ENCODE assay signal across 17 cellular contexts in genomic region chr20:15031546-15032351, GRCh38.
DNase-seq lines count a peak whose midpoint lies in the region; ATAC-seq, FAIRE-seq and TF ChIP-seq lines count a peak whose summit lies in the region.
"Had no signal": no experiment of that assay in that cellular context is flagged by ENCODE, and none has a peak within 500 bp of the region (broad histone marks: within the 10 kb centered on the region; RNA-seq: fewer than 3 reads in every experiment).

No MANE protein-coding gene starts in this region.

- no peak overlapping the region for H3K4me2 ChIP-seq in GM23338
- H3K4me2 ChIP-seq: A549 had no signal

- intact Hi-C loops in kidney (cut with DNase I), result no loop called here
- intact Hi-C loops in upper lobe of right lung (cut with DNase I), result no loop called here
- intact Hi-C loops in breast epithelium (cut with DNase I; ENCODE audit: low total_unique reads), result no loop called here

- TF ChIP-seq CTCF in GM23338 (conservative IDR thresholded peaks at IDR 0.05; ENCODE audit: low read depth in 2 of 2) (no peak), kidney (IDR thresholded peaks at IDR 0.05; ENCODE audit: borderline replicate concordance, extremely low read depth, insufficient read depth) (no peak), upper lobe of right lung (IDR thresholded peaks at IDR 0.05) (no peak), brain microvascular endothelial cell (IDR thresholded peaks at IDR 0.05; ENCODE audit: low read depth, low read length, missing control alignments) (no peak), breast epithelium (IDR thresholded peaks at IDR 0.05) (no peak)

- peaks cover 1% of the 10 kb centered on the region for H3K27me3 Mint-ChIP-seq in GM23338 (ENCODE audit: insufficient read depth, low read depth, poor library complexity)
- H3K27me3 Mint-ChIP-seq: CD4-positive, alpha-beta memory T cell had no signal

- no peaks in the 10 kb centered on the region for H3K79me2 ChIP-seq in GM23338 (replicated peaks; ENCODE audit: insufficient read depth)

- H3K9me3 ChIP-seq in kidney (ENCODE audit: control insufficient read depth in 1 of 2, low read length in 2 of 2) (no peaks in the 10 kb centered on the region), upper lobe of right lung (no peaks in the 10 kb centered on the region), breast epithelium (no peaks in the 10 kb centered on the region)
- H3K9me3 ChIP-seq: A549, BE2C had no signal

- no peak overlapping the region for H3K9ac ChIP-seq in kidney (ENCODE audit: low read length in 2 of 2)

- H3K27ac Mint-ChIP-seq in GM23338, result no peak overlapping the region
- H3K27ac Mint-ChIP-seq: CD4-positive, alpha-beta memory T cell had no signal

- H3K27ac ChIP-seq in GM23338 (ENCODE audit: low read depth) (no peak overlapping the region), kidney (ENCODE audit: low read depth in 2 of 2, low read length in 2 of 2) (no peak overlapping the region), upper lobe of right lung (no peak overlapping the region), brain microvascular endothelial cell (no peak overlapping the region), breast epithelium (no peak overlapping the region)
- H3K27ac ChIP-seq: A549, C4-2B, HL-60 had no signal

- ATAC-seq in GM23338 (no peak), upper lobe of right lung (peak; percentile 53)
- ATAC-seq: A549 had no signal

- no peak overlapping the region for H3K4me3 Mint-ChIP-seq in GM23338
- H3K4me3 Mint-ChIP-seq: CD4-positive, alpha-beta memory T cell had no signal

- TF ChIP-seq POLR2A in breast epithelium (IDR thresholded peaks at IDR 0.05), result no peak

- FAIRE-seq in kidney (lab: Jason Lieb, UNC), result no peak
- FAIRE-seq: A549, D721Med, GM19239, H1 had no signal

- H3K9me3 Mint-ChIP-seq in GM23338, result no peaks in the 10 kb centered on the region

- H3K36me3 Mint-ChIP-seq in GM23338 (ENCODE audit: low read depth), result no peaks in the 10 kb centered on the region
- H3K36me3 Mint-ChIP-seq: CD4-positive, alpha-beta memory T cell had no signal

- H4K20me1 ChIP-seq in GM23338 (replicated peaks; ENCODE audit: insufficient read depth), result no peaks in the 10 kb centered on the region

- no peak overlapping the region for H3K4me3 ChIP-seq in GM23338
- no peak overlapping the region for H3K4me3 ChIP-seq in H7 (ENCODE audit: insufficient read depth, low read depth, low read length)
- H3K4me3 ChIP-seq in kidney (ENCODE audit: low read length in 2 of 2), result no peak overlapping the region
- H3K4me3 ChIP-seq in upper lobe of right lung, result no peak overlapping the region
- no peak overlapping the region for H3K4me3 ChIP-seq in brain microvascular endothelial cell (ENCODE audit: low read depth, low read length)
- H3K4me3 ChIP-seq in breast epithelium, result no peak overlapping the region
- H3K4me3 ChIP-seq: A549 had no signal

- DNase-seq in GM23338 (ENCODE audit: low spot score) (no peak), H7 (peak; percentile 16), kidney (peak; percentile 70), upper lobe of right lung (no peak), brain microvascular endothelial cell (no peak), breast epithelium (ENCODE audit: low spot score in 2 of 2) (no peak)
- DNase-seq: BE2C; CD4-positive, alpha-beta memory T cell; DMS153; DMS79 treated with DMSO at 0.1 percent for 48 hours; GDM1 had no signal

- H3F3A ChIP-seq in GM23338 (replicated peaks; ENCODE audit: low read depth), result no peaks in the 10 kb centered on the region

- H2AFZ ChIP-seq in GM23338, result peak overlapping the region; percentile 69

- 0 out of 2 replicates have a peak, but pooled peaks cover 12% of the 10 kb centered on the region for H3K9me2 ChIP-seq in GM23338 (ENCODE audit: insufficient read depth)

- in situ Hi-C loops in brain microvascular endothelial cell (cut with HindIII; ENCODE audit: low pct_ligation_motif_present, low sequenced_read_pairs), result no loop called here

- no peaks in the 10 kb centered on the region for H3K36me3 ChIP-seq in GM23338 (ENCODE audit: insufficient read depth)
- H3K36me3 ChIP-seq in H7 (replicated peaks; ENCODE audit: control insufficient read depth, insufficient read depth, low read length), result no peaks in the 10 kb centered on the region
- no peaks in the 10 kb centered on the region for H3K36me3 ChIP-seq in kidney (ENCODE audit: control insufficient read depth in 1 of 2, insufficient read depth in 2 of 2, low read length in 2 of 2)
- no peaks in the 10 kb centered on the region for H3K36me3 ChIP-seq in upper lobe of right lung
- H3K36me3 ChIP-seq in brain microvascular endothelial cell (replicated peaks), result no peaks in the 10 kb centered on the region
- H3K36me3 ChIP-seq in breast epithelium, result no peaks in the 10 kb centered on the region
- H3K36me3 ChIP-seq: BE2C had no signal

- H3K27me3 ChIP-seq in GM23338 (ENCODE audit: insufficient read depth) (no peaks in the 10 kb centered on the region), H7 (ENCODE audit: control insufficient read depth, insufficient read depth, low read length) (no peaks in the 10 kb centered on the region), upper lobe of right lung (no peaks in the 10 kb centered on the region), brain microvascular endothelial cell (replicated peaks) (no peaks in the 10 kb centered on the region), breast epithelium (no peaks in the 10 kb centered on the region)
- H3K27me3 ChIP-seq: BE2C had no signal

- H3K4me1 Mint-ChIP-seq in GM23338, result no peaks in the 10 kb centered on the region; the same call in 2 of the 3 replicates
- H3K4me1 Mint-ChIP-seq: CD4-positive, alpha-beta memory T cell had no signal

- H3K4me1 ChIP-seq in GM23338 (ENCODE audit: insufficient read depth), result 0 out of 2 replicates have a peak, but pooled peaks cover 1% of the 10 kb centered on the region
- H3K4me1 ChIP-seq in kidney (ENCODE audit: control insufficient read depth in 1 of 2, insufficient read depth in 1 of 2, low read depth in 1 of 2, low read length in 2 of 2), result no peaks in the 10 kb centered on the region
- H3K4me1 ChIP-seq in upper lobe of right lung, result no peaks in the 10 kb centered on the region
- H3K4me1 ChIP-seq in breast epithelium, result no peaks in the 10 kb centered on the region
- H3K4me1 ChIP-seq: A549 had no signal

TF ChIP-seq in GM23338, 12 proteins besides CTCF, POLR2A, EP300 and RAD21 (continues in another document):
- TF ChIP-seq POLR2AphosphoS5 (IDR thresholded peaks at IDR 0.05; ENCODE audit: low read depth) (no peak), REST (IDR thresholded peaks at IDR 0.05; ENCODE audit: unreplicated experiment) (no peak), CREB1 (CRISPR knock-in tag; IDR thresholded peaks at IDR 0.05; ENCODE audit: low read depth) (no peak), NANOG (IDR thresholded peaks at IDR 0.05; ENCODE audit: borderline replicate concordance) (no peak), ETS1 (IDR thresholded peaks at IDR 0.05) (no peak), EZH2phosphoT487 (IDR thresholded peaks at IDR 0.05; ENCODE audit: unreplicated experiment) (no peak), STAT1 (IDR thresholded peaks at IDR 0.05; ENCODE audit: unreplicated experiment) (no peak), ZNF331 (CRISPR knock-in tag; IDR thresholded peaks at IDR 0.05; ENCODE audit: low read depth) (no peak), JUNB (IDR thresholded peaks at IDR 0.05; ENCODE audit: unreplicated experiment) (no peak), EZH2 (IDR thresholded peaks at IDR 0.05; ENCODE audit: low read depth, unreplicated experiment) (no peak), ZNF114 (CRISPR knock-in tag; IDR thresholded peaks at IDR 0.05) (no peak)

Comparison
In these comparisons a context has a peak if more than half of its experiments do, and no peak if none do; other contexts are left out.
1. DNase-seq: peak in H7 (single experiment) and kidney (single experiment); none in GM23338 (single experiment), upper lobe of right lung (single experiment), brain microvascular endothelial cell (single experiment) and breast epithelium (0 of 2).